1 cellular context compared by ENCODE assay signal in the genomic region with DNA sequence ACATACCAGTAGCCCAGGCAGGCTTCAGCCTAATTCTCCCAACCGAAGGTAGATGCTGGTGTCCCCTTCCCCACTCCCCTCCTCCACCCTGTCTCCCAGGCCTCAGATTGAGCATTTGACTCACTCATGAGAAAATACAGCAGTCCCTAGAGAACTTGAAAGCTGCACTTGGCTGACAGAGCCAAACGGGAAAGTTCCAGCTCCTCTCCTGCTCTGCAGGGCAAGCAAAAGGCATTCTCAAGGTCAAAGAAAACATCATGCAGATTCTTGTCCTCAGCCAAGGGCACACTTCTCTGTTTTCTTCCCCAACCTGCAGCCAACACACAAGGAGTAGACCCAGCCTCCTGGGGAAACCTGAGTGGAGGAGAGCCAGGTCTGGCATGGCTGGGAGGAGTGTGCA.
TF ChIP-seq lines count a peak whose summit lies in the region.

No MANE protein-coding gene starts in this region.

TF ChIP-seq in H1, 55 proteins besides CTCF, POLR2A, EP300 and RAD21:
- TF ChIP-seq CBX8 (IDR thresholded peaks at IDR 0.05; ENCODE audit: borderline replicate concordance, low read depth, low read length) (no peak), TEAD4 (IDR thresholded peaks at IDR 0.05; ENCODE audit: low read depth, low read length) (no peak), RXRA (IDR thresholded peaks at IDR 0.05; ENCODE audit: insufficient read depth, low read depth, low read length) (no peak), CHD2 (IDR thresholded peaks at IDR 0.05; ENCODE audit: low read length) (no peak), MAX (IDR thresholded peaks at IDR 0.05) (no peak), SP2 (IDR thresholded peaks at IDR 0.05; ENCODE audit: low read length) (no peak), SIN3A (conservative IDR thresholded peaks at IDR 0.05 in 1 of 2, IDR thresholded peaks at IDR 0.05 in 1 of 2; ENCODE audit: low read depth in 1 of 2, low read length in 2 of 2) (no peak), CBX5 (IDR thresholded peaks at IDR 0.05; ENCODE audit: low read depth, low read length) (no peak), ASH2L (IDR thresholded peaks at IDR 0.05; ENCODE audit: low read length) (no peak), CEBPB (IDR thresholded peaks at IDR 0.05; ENCODE audit: low read depth, low read length) (no peak), TAF7 (optimal IDR thresholded peaks at IDR 0.05; ENCODE audit: borderline replicate concordance, low read depth, low read length) (no peak)
- TF ChIP-seq, protein P1, sequence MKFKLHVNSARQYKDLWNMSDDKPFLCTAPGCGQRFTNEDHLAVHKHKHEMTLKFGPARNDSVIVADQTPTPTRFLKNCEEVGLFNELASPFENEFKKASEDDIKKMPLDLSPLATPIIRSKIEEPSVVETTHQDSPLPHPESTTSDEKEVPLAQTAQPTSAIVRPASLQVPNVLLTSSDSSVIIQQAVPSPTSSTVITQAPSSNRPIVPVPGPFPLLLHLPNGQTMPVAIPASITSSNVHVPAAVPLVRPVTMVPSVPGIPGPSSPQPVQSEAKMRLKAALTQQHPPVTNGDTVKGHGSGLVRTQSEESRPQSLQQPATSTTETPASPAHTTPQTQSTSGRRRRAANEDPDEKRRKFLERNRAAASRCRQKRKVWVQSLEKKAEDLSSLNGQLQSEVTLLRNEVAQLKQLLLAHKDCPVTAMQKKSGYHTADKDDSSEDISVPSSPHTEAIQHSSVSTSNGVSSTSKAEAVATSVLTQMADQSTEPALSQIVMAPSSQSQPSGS (IDR thresholded peaks at IDR 0.05; ENCODE audit: low read length), result no peak
- TF ChIP-seq, protein P2, sequence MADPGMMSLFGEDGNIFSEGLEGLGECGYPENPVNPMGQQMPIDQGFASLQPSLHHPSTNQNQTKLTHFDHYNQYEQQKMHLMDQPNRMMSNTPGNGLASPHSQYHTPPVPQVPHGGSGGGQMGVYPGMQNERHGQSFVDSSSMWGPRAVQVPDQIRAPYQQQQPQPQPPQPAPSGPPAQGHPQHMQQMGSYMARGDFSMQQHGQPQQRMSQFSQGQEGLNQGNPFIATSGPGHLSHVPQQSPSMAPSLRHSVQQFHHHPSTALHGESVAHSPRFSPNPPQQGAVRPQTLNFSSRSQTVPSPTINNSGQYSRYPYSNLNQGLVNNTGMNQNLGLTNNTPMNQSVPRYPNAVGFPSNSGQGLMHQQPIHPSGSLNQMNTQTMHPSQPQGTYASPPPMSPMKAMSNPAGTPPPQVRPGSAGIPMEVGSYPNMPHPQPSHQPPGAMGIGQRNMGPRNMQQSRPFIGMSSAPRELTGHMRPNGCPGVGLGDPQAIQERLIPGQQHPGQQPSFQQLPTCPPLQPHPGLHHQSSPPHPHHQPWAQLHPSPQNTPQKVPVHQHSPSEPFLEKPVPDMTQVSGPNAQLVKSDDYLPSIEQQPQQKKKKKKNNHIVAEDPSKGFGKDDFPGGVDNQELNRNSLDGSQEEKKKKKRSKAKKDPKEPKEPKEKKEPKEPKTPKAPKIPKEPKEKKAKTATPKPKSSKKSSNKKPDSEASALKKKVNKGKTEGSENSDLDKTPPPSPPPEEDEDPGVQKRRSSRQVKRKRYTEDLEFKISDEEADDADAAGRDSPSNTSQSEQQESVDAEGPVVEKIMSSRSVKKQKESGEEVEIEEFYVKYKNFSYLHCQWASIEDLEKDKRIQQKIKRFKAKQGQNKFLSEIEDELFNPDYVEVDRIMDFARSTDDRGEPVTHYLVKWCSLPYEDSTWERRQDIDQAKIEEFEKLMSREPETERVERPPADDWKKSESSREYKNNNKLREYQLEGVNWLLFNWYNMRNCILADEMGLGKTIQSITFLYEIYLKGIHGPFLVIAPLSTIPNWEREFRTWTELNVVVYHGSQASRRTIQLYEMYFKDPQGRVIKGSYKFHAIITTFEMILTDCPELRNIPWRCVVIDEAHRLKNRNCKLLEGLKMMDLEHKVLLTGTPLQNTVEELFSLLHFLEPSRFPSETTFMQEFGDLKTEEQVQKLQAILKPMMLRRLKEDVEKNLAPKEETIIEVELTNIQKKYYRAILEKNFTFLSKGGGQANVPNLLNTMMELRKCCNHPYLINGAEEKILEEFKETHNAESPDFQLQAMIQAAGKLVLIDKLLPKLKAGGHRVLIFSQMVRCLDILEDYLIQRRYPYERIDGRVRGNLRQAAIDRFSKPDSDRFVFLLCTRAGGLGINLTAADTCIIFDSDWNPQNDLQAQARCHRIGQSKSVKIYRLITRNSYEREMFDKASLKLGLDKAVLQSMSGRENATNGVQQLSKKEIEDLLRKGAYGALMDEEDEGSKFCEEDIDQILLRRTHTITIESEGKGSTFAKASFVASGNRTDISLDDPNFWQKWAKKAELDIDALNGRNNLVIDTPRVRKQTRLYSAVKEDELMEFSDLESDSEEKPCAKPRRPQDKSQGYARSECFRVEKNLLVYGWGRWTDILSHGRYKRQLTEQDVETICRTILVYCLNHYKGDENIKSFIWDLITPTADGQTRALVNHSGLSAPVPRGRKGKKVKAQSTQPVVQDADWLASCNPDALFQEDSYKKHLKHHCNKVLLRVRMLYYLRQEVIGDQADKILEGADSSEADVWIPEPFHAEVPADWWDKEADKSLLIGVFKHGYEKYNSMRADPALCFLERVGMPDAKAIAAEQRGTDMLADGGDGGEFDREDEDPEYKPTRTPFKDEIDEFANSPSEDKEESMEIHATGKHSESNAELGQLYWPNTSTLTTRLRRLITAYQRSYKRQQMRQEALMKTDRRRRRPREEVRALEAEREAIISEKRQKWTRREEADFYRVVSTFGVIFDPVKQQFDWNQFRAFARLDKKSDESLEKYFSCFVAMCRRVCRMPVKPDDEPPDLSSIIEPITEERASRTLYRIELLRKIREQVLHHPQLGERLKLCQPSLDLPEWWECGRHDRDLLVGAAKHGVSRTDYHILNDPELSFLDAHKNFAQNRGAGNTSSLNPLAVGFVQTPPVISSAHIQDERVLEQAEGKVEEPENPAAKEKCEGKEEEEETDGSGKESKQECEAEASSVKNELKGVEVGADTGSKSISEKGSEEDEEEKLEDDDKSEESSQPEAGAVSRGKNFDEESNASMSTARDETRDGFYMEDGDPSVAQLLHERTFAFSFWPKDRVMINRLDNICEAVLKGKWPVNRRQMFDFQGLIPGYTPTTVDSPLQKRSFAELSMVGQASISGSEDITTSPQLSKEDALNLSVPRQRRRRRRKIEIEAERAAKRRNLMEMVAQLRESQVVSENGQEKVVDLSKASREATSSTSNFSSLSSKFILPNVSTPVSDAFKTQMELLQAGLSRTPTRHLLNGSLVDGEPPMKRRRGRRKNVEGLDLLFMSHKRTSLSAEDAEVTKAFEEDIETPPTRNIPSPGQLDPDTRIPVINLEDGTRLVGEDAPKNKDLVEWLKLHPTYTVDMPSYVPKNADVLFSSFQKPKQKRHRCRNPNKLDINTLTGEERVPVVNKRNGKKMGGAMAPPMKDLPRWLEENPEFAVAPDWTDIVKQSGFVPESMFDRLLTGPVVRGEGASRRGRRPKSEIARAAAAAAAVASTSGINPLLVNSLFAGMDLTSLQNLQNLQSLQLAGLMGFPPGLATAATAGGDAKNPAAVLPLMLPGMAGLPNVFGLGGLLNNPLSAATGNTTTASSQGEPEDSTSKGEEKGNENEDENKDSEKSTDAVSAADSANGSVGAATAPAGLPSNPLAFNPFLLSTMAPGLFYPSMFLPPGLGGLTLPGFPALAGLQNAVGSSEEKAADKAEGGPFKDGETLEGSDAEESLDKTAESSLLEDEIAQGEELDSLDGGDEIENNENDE (IDR thresholded peaks at IDR 0.05; ENCODE audit: insufficient replicate concordance, low read length), result no peak
- TF ChIP-seq, protein P3, sequence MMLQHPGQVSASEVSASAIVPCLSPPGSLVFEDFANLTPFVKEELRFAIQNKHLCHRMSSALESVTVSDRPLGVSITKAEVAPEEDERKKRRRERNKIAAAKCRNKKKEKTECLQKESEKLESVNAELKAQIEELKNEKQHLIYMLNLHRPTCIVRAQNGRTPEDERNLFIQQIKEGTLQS (IDR thresholded peaks at IDR 0.05; ENCODE audit: insufficient read depth, low read depth, low read length), result no peak
